Comparison of ENCODE assay signal across 8 cellular contexts in the genomic region with DNA sequence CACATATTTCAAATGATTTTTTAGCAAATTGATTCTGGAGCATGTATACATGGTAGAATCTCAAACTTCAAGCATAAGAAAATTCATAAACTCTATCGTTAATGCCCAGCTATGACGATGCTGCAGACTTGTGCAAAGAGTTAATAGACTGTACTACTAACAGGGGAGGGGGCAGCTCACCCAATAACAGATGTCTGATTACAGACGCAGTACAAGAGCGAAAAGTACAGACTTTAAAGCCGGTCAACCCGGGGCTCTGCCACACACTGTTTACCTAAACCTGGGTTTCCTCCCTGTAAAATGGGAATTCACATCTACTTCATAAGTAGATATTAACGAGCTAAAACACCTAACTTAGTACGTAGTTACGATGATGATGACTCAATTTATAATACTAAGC. TPM values are rescaled to one million over a fixed set of nuclear protein-coding genes. Genes with fewer than 3 reads are reported as not detected.
DNase-seq lines count a peak whose midpoint lies in the region; ATAC-seq and TF ChIP-seq lines count a peak whose summit lies in the region.

No MANE protein-coding gene starts in this region.

- POLR2A ChIA-PET in SK-N-SH (lab: Yijun Ruan, JAX) = interaction anchor here (0.6 to 1.0 kb wide), 3 partner anchors 60 to 516 kb away, joined by 3 to 4 read pairs (median 4); a partner anchor contains a TSS
- POLR2A ChIA-PET in activated CD8-positive, alpha-beta T cell treated with anti-CD3 and anti-CD28 coated beads, Interleukin-2, amount 10 ng/mL, durations not matched to agents 7 days and 5 days (lab: Charles Lee) = interaction anchor here (0.7 to 2.0 kb wide), 7 partner anchors 10 to 344 kb away, joined by 3 to 25 read pairs (median 4); a partner anchor contains a TSS

- H3K36me3 ChIP-seq in SK-N-SH (replicated peaks in 1 of 2; ENCODE audit: control insufficient read depth in 1 of 2, insufficient read depth in 2 of 2, low read length in 1 of 2) (peaks cover 2 to 8% of the 10 kb centered on the region in 2 experiments), iPS-18a (ENCODE audit: control insufficient read depth, low read depth, low read length) (no peaks in the 10 kb centered on the region), suprapubic skin (peaks cover 2% of the 10 kb centered on the region)

- no peaks in the 10 kb centered on the region for H3K9me2 ChIP-seq in SK-N-SH

- peaks cover 92% of the 10 kb centered on the region for H3K79me2 ChIP-seq in SK-N-SH (ENCODE audit: insufficient read depth)

- H3K27me3 ChIP-seq in SK-N-SH (ENCODE audit: insufficient read depth) (no peaks in the 10 kb centered on the region), iPS-18a (ENCODE audit: control insufficient read depth, insufficient read depth, low read length) (no peaks in the 10 kb centered on the region), suprapubic skin (no peaks in the 10 kb centered on the region)

- no peak for TF ChIP-seq RAD21 in SK-N-SH (IDR thresholded peaks at IDR 0.05; ENCODE audit: low read length)

- no peaks in the 10 kb centered on the region; the same call in 1 of the 2 replicates for H4K20me1 ChIP-seq in SK-N-SH (ENCODE audit: insufficient read depth)

- H3K4me1 ChIP-seq in SK-N-SH (ENCODE audit: control insufficient read depth in 1 of 2, insufficient read depth in 2 of 2, low read depth in 1 of 2, low read length in 1 of 2) (peaks cover 0 to 13% of the 10 kb centered on the region in 2 experiments; a peak in 2 of 4 replicates), iPS-18a (ENCODE audit: control insufficient read depth, low read depth, low read length) (peaks cover 17% of the 10 kb centered on the region), suprapubic skin (peaks cover 35% of the 10 kb centered on the region)

- peak overlapping the region; percentile 90 to 96; a peak in 3 of 4 replicates for H3K27ac ChIP-seq in SK-N-SH (ENCODE audit: low read depth in 2 of 2, low read length in 1 of 2)
- H3K27ac ChIP-seq in iPS-18a (ENCODE audit: low read length) = no peak overlapping the region
- H3K27ac ChIP-seq in suprapubic skin = peak overlapping the region; percentile 88

- DNase-seq in SK-N-SH (peak; percentile 4), suprapubic skin (ENCODE audit: low spot score in 2 of 2) (no peak), DMS79 (lab: John Stamatoyannopoulos, UW) (no peak), head of caudate nucleus (no peak)
- no peak for DNase-seq in activated CD8-positive, alpha-beta T cell treated with anti-CD3 and anti-CD28 coated beads, Interleukin-2, amount 10 ng/mL, durations not matched to agents 7 days and 5 days

- H3K4me3 ChIP-seq in SK-N-SH (ENCODE audit: low read depth in 2 of 2, low read length in 1 of 2) = peak overlapping the region; percentile 78 to 97
- H3K4me3 ChIP-seq in iPS-18a (ENCODE audit: low read length) = peak overlapping the region; percentile 83
- H3K4me3 ChIP-seq in suprapubic skin = peak overlapping the region; percentile 95

- TF ChIP-seq POLR2A in suprapubic skin (IDR thresholded peaks at IDR 0.05) = no peak

- peak overlapping the region; percentile 82 for H2AFZ ChIP-seq in SK-N-SH (ENCODE audit: low read depth)

- H3K27ac Mint-ChIP-seq in activated CD8-positive, alpha-beta T cell treated with anti-CD3 and anti-CD28 coated beads, Interleukin-2, amount 10 ng/mL, durations not matched to agents 7 days and 5 days = peak overlapping the region; percentile 97

- H3K9ac ChIP-seq in SK-N-SH (peak overlapping the region; percentile 77), iPS-18a (ENCODE audit: low read length) (peak overlapping the region; percentile 95)

- no peak for TF ChIP-seq EP300 in SK-N-SH (IDR thresholded peaks at IDR 0.05; ENCODE audit: borderline replicate concordance in 1 of 2, low read depth in 1 of 2, low read length in 1 of 2)
- TF ChIP-seq EP300 in suprapubic skin (IDR thresholded peaks at IDR 0.05) = no peak

- H3K27me3 Mint-ChIP-seq in activated CD8-positive, alpha-beta T cell treated with anti-CD3 and anti-CD28 coated beads, Interleukin-2, amount 10 ng/mL, durations not matched to agents 7 days and 5 days (ENCODE audit: low read depth) = no peaks in the 10 kb centered on the region

- intact Hi-C loops in head of caudate nucleus (cut with DNase I) = loop anchor here (10.0 kb wide), 3 partner anchors 59 to 521 kb away; a partner anchor contains a TSS

- peaks cover 8% of the 10 kb centered on the region for H3K36me3 Mint-ChIP-seq in activated CD8-positive, alpha-beta T cell treated with anti-CD3 and anti-CD28 coated beads, Interleukin-2, amount 10 ng/mL, durations not matched to agents 7 days and 5 days (ENCODE audit: low read depth)

- peak overlapping the region; percentile 89 for H3K4me3 Mint-ChIP-seq in activated CD8-positive, alpha-beta T cell treated with anti-CD3 and anti-CD28 coated beads, Interleukin-2, amount 10 ng/mL, durations not matched to agents 7 days and 5 days

- no peaks in the 10 kb centered on the region for H3F3A ChIP-seq in SK-N-SH (replicated peaks; ENCODE audit: insufficient read depth)

- H3K4me1 Mint-ChIP-seq in activated CD8-positive, alpha-beta T cell treated with anti-CD3 and anti-CD28 coated beads, Interleukin-2, amount 10 ng/mL, durations not matched to agents 7 days and 5 days (ENCODE audit: low read depth) = peaks cover 31% of the 10 kb centered on the region

- TF ChIP-seq CTCF in SK-N-SH (IDR thresholded peaks at IDR 0.05) = no peak
- TF ChIP-seq CTCF in suprapubic skin (IDR thresholded peaks at IDR 0.05) = no peak

- peak overlapping the region; percentile 89 for H3K4me2 ChIP-seq in SK-N-SH

- 0% methylated on average over 9 of the region's 9 CpGs for WGBS in SK-N-SH (ENCODE audit: low lambda C conversion rate)
- 8% methylated on average over 9 of the region's 9 CpGs for WGBS in suprapubic skin

- H3K9me3 ChIP-seq in SK-N-SH = no peaks in the 10 kb centered on the region
- H3K9me3 ChIP-seq in iPS-18a (ENCODE audit: control insufficient read depth, low read depth, low read length) = no peaks in the 10 kb centered on the region
- H3K9me3 ChIP-seq in suprapubic skin = no peaks in the 10 kb centered on the region

- ATAC-seq in SK-N-SH treated with all-trans-retinoic acid at 6 μM for 48 hours (no peak; the same call in 2 of the 3 replicates), GM18867 (IDR thresholded peaks at IDR 0.05; ENCODE audit: unreplicated experiment) (no peak)
- ATAC-seq in activated CD8-positive, alpha-beta T cell treated with anti-CD3 and anti-CD28 coated beads, Interleukin-2, amount 10 ng/mL, durations not matched to agents 7 days and 5 days = no peak

- H3K9me3 Mint-ChIP-seq in activated CD8-positive, alpha-beta T cell treated with anti-CD3 and anti-CD28 coated beads, Interleukin-2, amount 10 ng/mL, durations not matched to agents 7 days and 5 days (ENCODE audit: insufficient read depth) = no peaks in the 10 kb centered on the region

- CTCF ChIA-PET in SK-N-SH (lab: Yijun Ruan, JAX) = interaction anchor here (0.6 to 1.3 kb wide), 3 partner anchors 11 to 569 kb away, joined by 3 read pairs; no protein-coding TSS in a partner anchor
- CTCF ChIA-PET in activated CD8-positive, alpha-beta T cell treated with anti-CD3 and anti-CD28 coated beads, Interleukin-2, amount 10 ng/mL, durations not matched to agents 7 days and 5 days (lab: Charles Lee) = interaction anchor here (0.9 to 1.6 kb wide), 5 partner anchors 10 to 140 kb away, joined by 3 to 8 read pairs (median 4); no protein-coding TSS in a partner anchor

TF ChIP-seq in SK-N-SH, 30 proteins besides CTCF, POLR2A, EP300 and RAD21 (continues in another document):
- TF ChIP-seq TAF1 (IDR thresholded peaks at IDR 0.05; ENCODE audit: borderline replicate concordance, low read depth, low read length) (no peak), FOXM1 (IDR thresholded peaks at IDR 0.05; ENCODE audit: low read depth) (no peak)
- TF ChIP-seq, protein P1, sequence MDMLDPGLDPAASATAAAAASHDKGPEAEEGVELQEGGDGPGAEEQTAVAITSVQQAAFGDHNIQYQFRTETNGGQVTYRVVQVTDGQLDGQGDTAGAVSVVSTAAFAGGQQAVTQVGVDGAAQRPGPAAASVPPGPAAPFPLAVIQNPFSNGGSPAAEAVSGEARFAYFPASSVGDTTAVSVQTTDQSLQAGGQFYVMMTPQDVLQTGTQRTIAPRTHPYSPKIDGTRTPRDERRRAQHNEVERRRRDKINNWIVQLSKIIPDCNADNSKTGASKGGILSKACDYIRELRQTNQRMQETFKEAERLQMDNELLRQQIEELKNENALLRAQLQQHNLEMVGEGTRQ (IDR thresholded peaks at IDR 0.05; ENCODE audit: borderline replicate concordance, low read depth, low read length) = no peak

TF ChIP-seq in SK-N-SH treated with all-trans-retinoic acid at 6 μM for 48 hours, 23 proteins besides CTCF, POLR2A, EP300 and RAD21 (continues in another document):
- TF ChIP-seq ZFP3 (CRISPR knock-in tag; IDR thresholded peaks at IDR 0.05) (no peak), RARB (CRISPR knock-in tag; IDR thresholded peaks at IDR 0.05) (no peak), ARNTL (CRISPR knock-in tag; IDR thresholded peaks at IDR 0.05; ENCODE audit: borderline replicate concordance, low read depth) (no peak), ZFP30 (CRISPR knock-in tag; IDR thresholded peaks at IDR 0.05) (no peak), PPARA (CRISPR knock-in tag; IDR thresholded peaks at IDR 0.05; ENCODE audit: borderline replicate concordance) (no peak), TOX (CRISPR knock-in tag; IDR thresholded peaks at IDR 0.05; ENCODE audit: borderline replicate concordance) (no peak), ZC3H10 (CRISPR knock-in tag; IDR thresholded peaks at IDR 0.05) (no peak)

RNA-seq across cellular contexts. Expression of a gene that starts 0.7 kb away (rescaled TPM):
- polyA plus RNA-seq in SK-N-SH (2012; rRNA removed) = 5.3 and 5.6 TPM in 2 replicates
- 5.3 and 6.0 TPM in 2 replicates for polyA plus RNA-seq in SK-N-SH (2012; cell fraction: cytosol; rRNA removed)
- polyA plus RNA-seq in SK-N-SH (2012; cell fraction: nucleus; rRNA removed) = 6.2 and 6.9 TPM in 2 replicates
- total RNA-seq in activated CD8-positive, alpha-beta T cell treated with anti-CD3 and anti-CD28 coated beads, Interleukin-2, amount 10 ng/mL, durations not matched to agents 7 days and 5 days = 1 to 10 TPM; 7.0 to 8.9 TPM
- 10 to 100 TPM in 2 of 4 donors, 1 to 10 TPM in 2; 6.7 to 13.5 (median 9.3) TPM for total RNA-seq in suprapubic skin

RNA-seq across cellular contexts. Expression of a gene that starts 1.3 kb away (rescaled TPM):
- polyA plus RNA-seq in SK-N-SH (2012; rRNA removed) = 2.4 and 3.8 TPM in 2 replicates
- polyA plus RNA-seq in SK-N-SH (2012; cell fraction: cytosol; rRNA removed) = 4.2 and 5.8 TPM in 2 replicates
- 1.2 and 3.3 TPM in 2 replicates for polyA plus RNA-seq in SK-N-SH (2012; cell fraction: nucleus; rRNA removed)
- 1 to 10 TPM; 5.1 to 5.3 TPM for total RNA-seq in activated CD8-positive, alpha-beta T cell treated with anti-CD3 and anti-CD28 coated beads, Interleukin-2, amount 10 ng/mL, durations not matched to agents 7 days and 5 days
- 1 to 10 TPM; 4.0 to 6.2 (median 4.7) TPM for total RNA-seq in suprapubic skin

RNA-seq across cellular contexts. Expression of a gene that starts 1.3 kb away (rescaled TPM):
- polyA plus RNA-seq in SK-N-SH (2012; rRNA removed) = 10.7 and 18.2 TPM in 2 replicates
- polyA plus RNA-seq in SK-N-SH (2012; cell fraction: cytosol; rRNA removed) = 14.6 and 18.3 TPM in 2 replicates
- polyA plus RNA-seq in SK-N-SH (2012; cell fraction: nucleus; rRNA removed) = 13.3 and 35.6 TPM in 2 replicates
- 10 to 100 TPM; 21.9 to 22.2 TPM for total RNA-seq in activated CD8-positive, alpha-beta T cell treated with anti-CD3 and anti-CD28 coated beads, Interleukin-2, amount 10 ng/mL, durations not matched to agents 7 days and 5 days
- total RNA-seq in suprapubic skin = 10 to 100 TPM in 3 of 4 donors, 1 to 10 TPM in 1; 7.8 to 18.4 (median 14.4) TPM
